Comparison of ENCODE assay signal across 20 cellular contexts in the genomic region with DNA sequence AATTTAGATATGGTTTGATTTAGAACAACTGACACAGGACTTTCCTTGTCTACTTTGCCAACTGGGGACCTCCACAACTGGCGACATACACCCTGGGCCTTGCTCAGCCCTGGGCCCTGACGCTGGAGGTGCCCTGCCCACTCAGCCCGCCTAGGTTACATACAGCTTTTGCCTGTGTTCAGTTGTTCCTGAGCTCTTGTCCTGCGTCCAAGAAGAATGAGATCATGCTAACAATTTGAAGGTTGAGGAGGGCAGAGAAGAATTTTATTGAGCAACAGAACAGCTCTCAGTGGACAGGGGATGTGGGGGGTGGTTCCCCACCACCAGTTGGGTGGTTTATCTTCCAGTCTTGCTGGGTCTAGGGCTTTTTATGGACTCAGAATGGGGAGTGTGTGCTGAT.
"Had no signal": no experiment of that assay in that cellular context is flagged by ENCODE, and none has a peak within 500 bp of the region (broad histone marks: within the 10 kb centered on the region; RNA-seq: fewer than 3 reads in every experiment).

No MANE protein-coding gene starts in this region.

- DNase-seq: activated CD4-positive, alpha-beta T cell treated with anti-CD3 and anti-CD28 coated beads, Interleukin-2, amount 50 U/mL, for 4 hours; activated CD4-positive, CD25-positive, alpha-beta regulatory T cell treated with anti-CD3 and anti-CD28 coated beads, Interleukin-2, amount 50 U/mL, for 72 hours; activated gamma-delta T cell; activated naive CD8-positive, alpha-beta T cell treated with anti-CD3 and anti-CD28 coated beads for 36 hours; activated T-cell treated with anti-CD3 and anti-CD28 coated beads, Interleukin-2, amount 50 U/mL, for 24 hours; aorta; caudate nucleus; effector CD4-positive, alpha-beta T cell; foreskin keratinocyte; head of caudate nucleus; mucosa of descending colon; naive thymus-derived CD8-positive, alpha-beta T cell; occipital lobe; psoas muscle; stimulated activated CD4-positive, alpha-beta T cell treated with anti-CD3 and anti-CD28 coated beads, Interleukin-12 subunit alpha, Interleukin-12 subunit beta, amount 100 ng/mL, for 4 hours; stimulated activated naive CD4-positive, alpha-beta T cell treated with Interleukin-2 at 50 U/mL for 16 hours; SW 1271 had no signal

- H3K4me3 ChIP-seq: coronary artery, mucosa of descending colon, psoas muscle had no signal

- H3K27ac ChIP-seq: coronary artery, foreskin keratinocyte, psoas muscle had no signal

- H3K36me3 Mint-ChIP-seq: activated naive CD8-positive, alpha-beta T cell treated with anti-CD3 and anti-CD28 coated beads for 36 hours; type B pancreatic cell had no signal

- H3K4me1 ChIP-seq: psoas muscle had no signal

- H3K9me3 Mint-ChIP-seq: activated naive CD8-positive, alpha-beta T cell treated with anti-CD3 and anti-CD28 coated beads for 36 hours; activated T-cell treated with anti-CD3 and anti-CD28 coated beads, Interleukin-2, amount 50 U/mL, for 24 hours had no signal

- H3K4me1 Mint-ChIP-seq: naive thymus-derived CD8-positive, alpha-beta T cell had no signal

- H3K9me3 ChIP-seq: psoas muscle had no signal

- H3K27ac Mint-ChIP-seq: activated naive CD8-positive, alpha-beta T cell treated with anti-CD3 and anti-CD28 coated beads for 36 hours; activated T-cell treated with anti-CD3 and anti-CD28 coated beads, Interleukin-2, amount 50 U/mL, for 24 hours; naive thymus-derived CD8-positive, alpha-beta T cell; type B pancreatic cell had no signal

- ATAC-seq: foreskin keratinocyte; mucosa of descending colon; naive thymus-derived CD8-positive, alpha-beta T cell; sciatic nerve had no signal

- H3K4me3 Mint-ChIP-seq: activated naive CD8-positive, alpha-beta T cell treated with anti-CD3 and anti-CD28 coated beads for 36 hours; activated T-cell treated with anti-CD3 and anti-CD28 coated beads, Interleukin-2, amount 50 U/mL, for 24 hours; naive thymus-derived CD8-positive, alpha-beta T cell; type B pancreatic cell had no signal
